Comparison of ENCODE assay signal across 5 cellular contexts in genomic region chr22:39008251-39008850, GRCh38. TPM values are rescaled to one million over a fixed set of nuclear protein-coding genes. Genes with fewer than 3 reads are reported as not detected.
"Had no signal": no experiment of that assay in that cellular context is flagged by ENCODE, and none has a peak within 500 bp of the region (broad histone marks: within the 10 kb centered on the region; RNA-seq: fewer than 3 reads in every experiment).

No MANE protein-coding gene starts in this region.

RNA-seq across cellular contexts. Expression of gene APOBEC3B, which starts 26.2 kb away (rescaled TPM):
- total RNA-seq: occipital lobe, temporal lobe, vagina had no signal

RNA-seq across cellular contexts. Expression of gene APOBEC3A, which starts 50.9 kb away (rescaled TPM):
- total RNA-seq: mesothelial cell of epicardium, occipital lobe, osteocyte, vagina had no signal
